Comparison of ENCODE assay signal across 1 cellular context in the genomic region with DNA sequence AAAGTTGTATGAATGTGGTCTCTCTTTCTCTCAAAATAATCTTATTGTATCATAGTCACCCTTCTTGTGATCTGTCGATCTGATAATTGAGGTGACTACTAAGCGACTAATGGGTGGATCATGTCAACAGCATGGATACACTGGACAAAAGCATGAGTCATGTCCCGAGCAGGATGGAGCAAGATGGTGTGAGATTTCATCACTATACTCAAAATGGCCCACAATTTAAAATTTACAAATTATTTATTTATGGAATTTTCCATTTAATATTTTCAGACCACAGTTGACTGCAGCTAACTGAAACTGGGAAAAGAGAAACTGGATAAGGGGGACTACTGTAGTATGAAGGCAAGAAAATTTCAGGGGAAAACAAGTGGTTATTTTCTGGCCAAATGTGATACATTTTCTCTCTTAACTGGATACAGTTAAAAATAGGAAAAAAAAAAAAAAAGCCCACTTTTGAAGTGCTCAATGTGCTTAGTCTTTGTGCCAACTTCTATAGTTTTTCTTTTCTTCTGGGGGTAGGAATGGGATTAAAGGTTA.
TF ChIP-seq lines count a peak whose summit lies in the region.

No MANE protein-coding gene starts in this region.

TF ChIP-seq in HEK293, 187 proteins besides CTCF, POLR2A, EP300 and RAD21 (continued from another document):
- TF ChIP-seq, protein P1, sequence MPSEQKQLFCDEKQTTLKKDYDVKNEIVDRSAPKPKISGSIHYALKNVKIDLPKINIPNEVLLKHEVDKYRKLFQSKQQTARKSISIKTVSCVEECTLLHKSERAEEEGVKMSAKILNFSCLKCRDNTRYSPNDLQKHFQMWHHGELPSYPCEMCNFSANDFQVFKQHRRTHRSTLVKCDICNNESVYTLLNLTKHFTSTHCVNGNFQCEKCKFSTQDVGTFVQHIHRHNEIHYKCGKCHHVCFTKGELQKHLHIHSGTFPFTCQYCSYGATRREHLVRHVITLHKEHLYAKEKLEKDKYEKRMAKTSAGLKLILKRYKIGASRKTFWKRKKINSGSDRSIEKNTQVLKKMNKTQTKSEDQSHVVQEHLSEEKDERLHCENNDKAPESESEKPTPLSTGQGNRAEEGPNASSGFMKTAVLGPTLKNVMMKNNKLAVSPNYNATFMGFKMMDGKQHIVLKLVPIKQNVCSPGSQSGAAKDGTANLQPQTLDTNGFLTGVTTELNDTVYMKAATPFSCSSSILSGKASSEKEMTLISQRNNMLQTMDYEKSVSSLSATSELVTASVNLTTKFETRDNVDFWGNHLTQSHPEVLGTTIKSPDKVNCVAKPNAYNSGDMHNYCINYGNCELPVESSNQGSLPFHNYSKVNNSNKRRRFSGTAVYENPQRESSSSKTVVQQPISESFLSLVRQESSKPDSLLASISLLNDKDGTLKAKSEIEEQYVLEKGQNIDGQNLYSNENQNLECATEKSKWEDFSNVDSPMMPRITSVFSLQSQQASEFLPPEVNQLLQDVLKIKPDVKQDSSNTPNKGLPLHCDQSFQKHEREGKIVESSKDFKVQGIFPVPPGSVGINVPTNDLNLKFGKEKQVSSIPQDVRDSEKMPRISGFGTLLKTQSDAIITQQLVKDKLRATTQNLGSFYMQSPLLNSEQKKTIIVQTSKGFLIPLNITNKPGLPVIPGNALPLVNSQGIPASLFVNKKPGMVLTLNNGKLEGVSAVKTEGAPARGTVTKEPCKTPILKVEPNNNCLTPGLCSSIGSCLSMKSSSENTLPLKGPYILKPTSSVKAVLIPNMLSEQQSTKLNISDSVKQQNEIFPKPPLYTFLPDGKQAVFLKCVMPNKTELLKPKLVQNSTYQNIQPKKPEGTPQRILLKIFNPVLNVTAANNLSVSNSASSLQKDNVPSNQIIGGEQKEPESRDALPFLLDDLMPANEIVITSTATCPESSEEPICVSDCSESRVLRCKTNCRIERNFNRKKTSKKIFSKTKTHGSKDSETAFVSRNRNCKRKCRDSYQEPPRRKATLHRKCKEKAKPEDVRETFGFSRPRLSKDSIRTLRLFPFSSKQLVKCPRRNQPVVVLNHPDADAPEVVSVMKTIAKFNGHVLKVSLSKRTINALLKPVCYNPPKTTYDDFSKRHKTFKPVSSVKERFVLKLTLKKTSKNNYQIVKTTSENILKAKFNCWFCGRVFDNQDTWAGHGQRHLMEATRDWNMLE (tag by site-specific recombination; conservative IDR thresholded peaks at IDR 0.05; ENCODE audit: low read depth): peak; percentile 45
- TF ChIP-seq YY2 (tag by site-specific recombination; IDR thresholded peaks at IDR 0.05) (no peak), ZNF660 (tag by site-specific recombination; IDR thresholded peaks at IDR 0.05) (peak; percentile 58; the same call in 1 of the 2 replicates), ZNF837 (tag by site-specific recombination; IDR thresholded peaks at IDR 0.05) (no peak), ZNF10 (tag by site-specific recombination; IDR thresholded peaks at IDR 0.05) (no peak), ZSCAN16 (tag by site-specific recombination; IDR thresholded peaks at IDR 0.05) (no peak), ZNF121 (tag by site-specific recombination; IDR thresholded peaks at IDR 0.05) (no peak)
